10 cellular contexts compared by ENCODE assay signal in genomic region chr19:2392899-2393298, GRCh38. TPM values are rescaled to one million over a fixed set of nuclear protein-coding genes. Genes with fewer than 3 reads are reported as not detected.
"Had no signal": no experiment of that assay in that cellular context is flagged by ENCODE, and none has a peak within 500 bp of the region (broad histone marks: within the 10 kb centered on the region; RNA-seq: fewer than 3 reads in every experiment).

No MANE protein-coding gene starts in this region.

RNA-seq across cellular contexts. Expression of gene TMPRSS9, which starts 32.8 kb away (rescaled TPM):
- total RNA-seq: activated naive CD4-positive, alpha-beta T cell treated with anti-CD3 and anti-CD28 coated beads, Interleukin-2, amount 50 U/mL, for 72 hours; activated T-helper 2 cell treated with anti-CD3 and anti-CD28 coated beads, Interferon-gamma antibody, Interleukin-2, Interleukin-4, amounts not matched to agents 10 μg/mL and 5 μg/mL and 100 μg/mL, durations not matched to agents 14 hours and 24 hours and 36 hours; body of pancreas; glomerular endothelial cell; left lung; lower lobe of right lung; naive thymus-derived CD8-positive, alpha-beta T cell; subcutaneous adipose tissue; T-helper 2 cell treated with Interferon-gamma antibody and Interleukin-4, amounts not matched to agents 100 ng/mL and 5 ng/mL, for 36 hours had no signal
- polyA plus RNA-seq: naive thymus-derived CD8-positive, alpha-beta T cell; psoas muscle had no signal
